ENCODE assay signal across 1 cellular context in genomic region chr5:150067405-150067960, GRCh38.
TF ChIP-seq lines count a peak whose summit lies in the region.

No MANE protein-coding gene starts in this region.

TF ChIP-seq in GM12878, 131 proteins besides CTCF, POLR2A, EP300 and RAD21 (continued from another document):
- TF ChIP-seq REST (IDR thresholded peaks at IDR 0.05; ENCODE audit: low read depth, low read length) (no peak), ETV6 (conservative IDR thresholded peaks at IDR 0.05 in 1 of 2, IDR thresholded peaks at IDR 0.05 in 1 of 2; ENCODE audit: borderline replicate concordance in 1 of 2, low read depth in 1 of 2) (no peak), FOS (IDR thresholded peaks at IDR 0.05; ENCODE audit: borderline replicate concordance, extremely low read depth, insufficient read length) (no peak), NBN (IDR thresholded peaks at IDR 0.05) (no peak), ELK1 (IDR thresholded peaks at IDR 0.05; ENCODE audit: low read depth, low read length) (no peak), KAT2A (conservative IDR thresholded peaks at IDR 0.05; ENCODE audit: control insufficient read depth, low read depth, low read length) (no peak), FOXM1 (IDR thresholded peaks at IDR 0.05; ENCODE audit: low read depth, low read length) (no peak), MYC (IDR thresholded peaks at IDR 0.05; ENCODE audit: insufficient read depth, insufficient read length, insufficient replicate concordance, low read length, severe bottlenecking) (no peak), RCOR1 (conservative IDR thresholded peaks at IDR 0.05; ENCODE audit: low read depth, low read length) (no peak), TCF12 (IDR thresholded peaks at IDR 0.05; ENCODE audit: low read depth, low read length) (no peak)
